16 cellular contexts compared by ENCODE assay signal in the genomic region with DNA sequence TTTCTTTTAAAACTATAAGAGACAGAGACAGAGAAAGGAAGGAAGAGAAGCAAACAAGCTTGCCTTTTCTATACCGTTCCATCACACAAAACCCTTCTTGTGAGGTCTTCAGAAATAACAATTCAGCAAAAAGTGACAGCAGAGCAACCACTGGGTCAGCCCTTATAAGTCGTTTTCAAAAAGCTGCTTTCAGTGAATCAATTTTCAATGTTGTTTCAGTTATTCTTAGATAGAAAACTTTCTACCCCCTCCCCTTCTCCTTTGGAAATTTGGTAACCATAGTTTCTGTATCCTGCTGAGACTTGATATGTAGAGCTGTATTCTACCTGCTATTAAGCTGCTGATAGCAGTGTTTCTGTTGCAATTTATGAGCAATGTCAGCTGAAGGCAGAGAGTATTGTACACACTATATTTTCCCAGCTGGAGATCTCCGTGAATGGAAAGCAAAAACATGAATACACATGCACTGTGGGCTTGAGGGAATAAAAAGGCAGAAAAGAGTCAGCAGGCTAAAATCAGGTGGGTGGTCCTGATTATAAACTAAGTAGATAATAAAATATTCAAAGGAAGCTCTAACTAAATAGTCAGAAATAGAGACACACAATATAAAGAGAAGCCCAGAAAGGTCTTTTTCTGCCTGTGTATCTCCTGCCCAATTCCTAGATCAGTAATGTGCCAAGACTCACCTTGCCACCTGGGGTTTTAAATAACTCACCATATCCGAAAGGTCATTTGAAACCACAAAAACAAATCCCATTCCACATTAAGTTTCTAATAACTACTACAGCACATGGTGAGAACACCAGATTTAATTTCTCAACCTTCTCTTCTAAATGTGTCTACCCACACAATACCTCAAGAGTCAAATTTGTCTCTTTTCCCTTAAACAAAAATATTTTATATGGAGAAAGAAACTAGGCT.
DNase-seq lines count a peak whose midpoint lies in the region; ATAC-seq and TF ChIP-seq lines count a peak whose summit lies in the region.
"Had no signal": no experiment of that assay in that cellular context is flagged by ENCODE, and none has a peak within 500 bp of the region (broad histone marks: within the 10 kb centered on the region; RNA-seq: fewer than 3 reads in every experiment).

No MANE protein-coding gene starts in this region.

- CTCF ChIA-PET in Panc1 (lab: Charles Lee), result no interaction called here

- H3K27ac ChIP-seq in Panc1 (ENCODE audit: low read length), result peak overlapping the region; percentile 93
- H3K27ac ChIP-seq in stomach, result peak overlapping the region in 3 of 5 donors; percentile 23 to 52 (median 29)
- H3K27ac ChIP-seq: gastrocnemius medialis, HL-60, thyroid gland had no signal

- peak; percentile 54 for DNase-seq in NCI-H345 (lab: John Stamatoyannopoulos, UW)
- DNase-seq in NCI-H345 treated with DMSO at 0.1 percent for 48 hours (lab: John Stamatoyannopoulos, UW; ENCODE audit: unreplicated experiment), result no peak
- DNase-seq in Panc1 (ENCODE audit: low read depth, low spot score), result no peak
- peak; percentile 72 for DNase-seq in foreskin melanocyte
- no peak for DNase-seq in stomach
- no peak for DNase-seq in MV-4-11 (lab: John Stamatoyannopoulos, UW)
- no peak for DNase-seq in NCI-H187 (lab: John Stamatoyannopoulos, UW)
- no peak for DNase-seq in UCSD-AML1 (lab: John Stamatoyannopoulos, UW; ENCODE audit: unreplicated experiment)
- DNase-seq: activated CD4-positive, alpha-beta T cell treated with anti-CD3 and anti-CD28 coated beads, Interleukin-2, amount 50 U/mL, for 4 hours; activated T-cell treated with anti-CD3 and anti-CD28 coated beads, Interleukin-2, amount 50 U/mL, for 48 hours; gastrocnemius medialis; HCEC 1CT; Right ventricle myocardium superior; T-helper 9 cell; thyroid gland had no signal

- TF ChIP-seq POLR2A in stomach (IDR thresholded peaks at IDR 0.05), result no peak

- POLR2A ChIA-PET in Panc1 (lab: Charles Lee), result no interaction called here

- WGBS in stomach, 5 donors, result 30 to 48% (median 37%) methylated on average over 4 of the region's 4 CpGs

- H3K27me3 ChIP-seq in Panc1 (ENCODE audit: control insufficient read depth, insufficient read depth, low read length) (no peaks in the 10 kb centered on the region), stomach (no peaks in the 10 kb centered on the region)
- H3K27me3 ChIP-seq: gastrocnemius medialis, thyroid gland had no signal

- ATAC-seq in Panc1, result no peak
- ATAC-seq: gastrocnemius medialis had no signal

- H3K9me3 ChIP-seq in Panc1 (ENCODE audit: control insufficient read depth, insufficient read depth, low read depth, low read length) (no peaks in the 10 kb centered on the region), stomach (no peaks in the 10 kb centered on the region)
- H3K9me3 ChIP-seq: gastrocnemius medialis, thyroid gland had no signal

- in situ Hi-C loops in Panc1 (cut with HindIII; ENCODE audit: low pct_unique_long_range_greater_than_20kb, low sequenced_read_pairs), result no loop called here

- no peak for TF ChIP-seq EP300 in stomach (IDR thresholded peaks at IDR 0.05)

- H3K4me3 ChIP-seq in Panc1 (ENCODE audit: low read depth in 2 of 2, low read length in 2 of 2) (no peak overlapping the region), stomach (no peak overlapping the region)
- H3K4me3 ChIP-seq: gastrocnemius medialis, thyroid gland had no signal

- TF ChIP-seq CTCF in Panc1 (IDR thresholded peaks at IDR 0.05), result no peak
- no peak for TF ChIP-seq CTCF in stomach (IDR thresholded peaks at IDR 0.05)

- BruUV-seq in Panc1 (replicated peaks; lab: Mats Ljungman, UMichigan), result no TSS peak

- intact Hi-C loops in Panc1 (cut with micrococcal nuclease; ENCODE audit: unreplicated experiment) (no loop called here), stomach (cut with DNase I; ENCODE audit: low total_unique reads) (no loop called here)

- no peaks in the 10 kb centered on the region for H3K36me3 ChIP-seq in Panc1 (ENCODE audit: control insufficient read depth, insufficient read depth, low read length)
- H3K36me3 ChIP-seq in stomach, result no peaks in the 10 kb centered on the region
- H3K36me3 ChIP-seq: gastrocnemius medialis, thyroid gland had no signal

- peaks cover 93% of the 10 kb centered on the region for H3K4me1 ChIP-seq in Panc1 (ENCODE audit: control insufficient read depth, insufficient read depth, low read length)
- peaks cover 38 to 81% (median 61%) of the 10 kb centered on the region in 4 donors for H3K4me1 ChIP-seq in stomach

Comparison
In these comparisons a context has a peak if more than half of its experiments do, and no peak if none do; other contexts are left out.
1. DNase-seq: peak in NCI-H345 (single experiment) and foreskin melanocyte (single experiment); none in NCI-H345 treated with DMSO at 0.1 percent for 48 hours (single experiment), Panc1 (single experiment), stomach (single experiment), MV-4-11 (single experiment), NCI-H187 (0 of 2) and UCSD-AML1 (single experiment).